In the genomic region with DNA sequence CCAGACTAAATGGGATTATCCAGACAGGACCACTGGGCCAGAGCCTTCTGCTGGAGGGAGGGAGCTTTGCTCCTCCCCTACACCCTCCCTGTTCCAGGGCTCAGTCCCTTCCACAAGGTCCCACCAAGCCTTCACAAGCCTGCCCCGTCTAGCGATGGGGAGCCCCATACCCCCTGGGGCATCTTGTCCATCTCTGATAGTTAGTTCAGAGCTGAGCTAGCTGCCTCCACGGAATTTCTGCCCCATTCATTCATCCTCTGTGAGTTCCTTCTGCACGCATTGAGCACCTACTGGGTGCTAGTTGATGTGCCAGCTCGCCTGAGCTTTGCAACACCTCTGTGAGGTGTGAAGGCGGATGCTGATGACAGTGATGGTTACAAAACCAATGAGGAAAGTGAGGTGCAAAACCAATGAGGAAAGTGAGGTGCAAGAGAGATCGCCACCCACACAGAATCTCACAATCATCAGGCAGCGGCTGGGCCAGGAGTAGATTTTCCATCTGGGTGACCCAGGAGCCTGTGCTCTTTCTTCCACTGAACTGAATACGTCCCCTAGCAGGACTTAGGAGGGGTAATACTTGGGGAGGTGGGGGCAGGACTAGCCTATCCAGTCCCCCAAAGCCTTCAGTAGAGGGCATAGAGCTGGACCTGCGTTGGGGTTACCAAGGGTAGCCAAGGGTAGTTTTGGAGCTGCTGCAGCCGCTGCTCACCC, we compare ENCODE assay signal across 8 cellular contexts. TPM values are rescaled to one million over a fixed set of nuclear protein-coding genes. Genes with fewer than 3 reads are reported as not detected.
A peak's percentile ranks its signal among the peaks of the same experiment; 100 is the strongest.
DNase-seq lines count a peak whose midpoint lies in the region; ATAC-seq and TF ChIP-seq lines count a peak whose summit lies in the region.

No MANE protein-coding gene starts in this region.

- peak; percentile 34 for DNase-seq in activated CD4-positive, CD25-positive, alpha-beta regulatory T cell treated with anti-CD3 and anti-CD28 coated beads, Interleukin-2, amount 50 U/mL, for 72 hours
- no peak for DNase-seq in activated CD4-positive, CD25-positive, alpha-beta regulatory T cell (lab: John Stamatoyannopoulos, UW)
- no peak for DNase-seq in breast epithelium (ENCODE audit: low spot score in 2 of 2)
- DNase-seq in mucosa of descending colon: peak in 1 of 3 donors; percentile 52
- DNase-seq in tibial nerve (ENCODE audit: low spot score in 2 of 2): no peak
- DNase-seq in NCI-H146 (lab: John Stamatoyannopoulos, UW): no peak

- H3K4me1 ChIP-seq in breast epithelium: peaks cover 28 to 36% of the 10 kb centered on the region in 2 donors
- peaks cover 16% of the 10 kb centered on the region for H3K4me1 ChIP-seq in mucosa of descending colon (ENCODE audit: low read depth)
- peaks cover 3 to 86% (median 62%) of the 10 kb centered on the region in 4 donors for H3K4me1 ChIP-seq in tibial nerve

- H3K36me3 ChIP-seq in breast epithelium (no peaks in the 10 kb centered on the region), mucosa of descending colon (ENCODE audit: low read depth) (no peaks in the 10 kb centered on the region), tibial nerve (no peaks in the 10 kb centered on the region)

- H3K4me3 ChIP-seq in breast epithelium (peak overlapping the region in 1 of 3 donors; percentile 40), mucosa of descending colon (no peak overlapping the region), tibial nerve (no peak overlapping the region)

- TF ChIP-seq CTCF in breast epithelium (IDR thresholded peaks at IDR 0.05) (no peak), mucosa of descending colon (IDR thresholded peaks at IDR 0.05) (no peak), tibial nerve (IDR thresholded peaks at IDR 0.05) (no peak)

- intact Hi-C loops in breast epithelium (cut with DNase I; ENCODE audit: low total_unique reads) (loop anchor here (2.0 to 5.0 kb wide), 2 partner anchors 137 to 353 kb away; no protein-coding TSS in a partner anchor), mucosa of descending colon (cut with DNase I, micrococcal nuclease) (loop anchor here (5.0 to 10.0 kb wide), 2 partner anchors 138 to 141 kb away; a partner anchor contains a TSS)

- WGBS in tibial nerve, 2 donors: 38% methylated on average over 11 of the region's 11 CpGs

- H3K27me3 ChIP-seq in breast epithelium: no peaks in the 10 kb centered on the region
- H3K27me3 ChIP-seq in tibial nerve: no peaks in the 10 kb centered on the region

- TF ChIP-seq EP300 in tibial nerve (IDR thresholded peaks at IDR 0.05): no peak

- H3K9me3 ChIP-seq in breast epithelium (no peaks in the 10 kb centered on the region), mucosa of descending colon (no peaks in the 10 kb centered on the region), tibial nerve (no peaks in the 10 kb centered on the region)

- ATAC-seq in mucosa of descending colon (peak; percentile 24), HG03521 (IDR thresholded peaks at IDR 0.05; ENCODE audit: unreplicated experiment) (no peak), HG03097 (IDR thresholded peaks at IDR 0.05; ENCODE audit: low FRiP score, unreplicated experiment) (no peak)

- H3K27ac ChIP-seq in breast epithelium: peak overlapping the region; percentile 88 to 89
- peak overlapping the region; percentile 60 to 95 (median 88) for H3K27ac ChIP-seq in tibial nerve

- TF ChIP-seq POLR2A in breast epithelium (IDR thresholded peaks at IDR 0.05) (no peak), tibial nerve (IDR thresholded peaks at IDR 0.05) (no peak)

RNA-seq across cellular contexts. Expression of a gene that starts 21.5 kb away (rescaled TPM):
- total RNA-seq in breast epithelium (10 to 100 TPM; 57.1 to 71.9 (median 71.1) TPM), mucosa of descending colon (100 to 1,000 TPM in 1 of 3 donors, 10 to 100 TPM in 2; 23.6 to 125 (median 29.2) TPM), tibial nerve (100 to 1,000 TPM; 189 to 264 (median 206) TPM)
